In the genomic region with DNA sequence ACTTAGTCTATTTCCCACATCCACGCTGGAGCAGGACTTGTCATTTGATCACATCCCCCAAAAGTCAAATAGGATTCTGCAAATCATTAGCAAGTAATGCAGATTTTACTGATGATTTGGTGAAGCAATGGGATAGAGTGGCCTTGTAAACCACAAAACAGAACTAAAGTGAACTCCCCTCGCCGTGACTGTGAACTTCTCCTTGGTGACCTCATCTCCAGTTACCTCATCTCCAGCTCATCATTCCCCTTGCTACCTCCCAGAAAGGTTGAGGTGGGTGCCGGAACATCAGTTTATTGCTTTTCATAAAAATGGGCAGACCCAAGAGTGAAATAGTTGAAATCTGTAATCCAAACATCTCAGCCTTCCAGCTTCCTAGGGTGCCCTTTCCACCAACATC, we compare ENCODE assay signal across 1 cellular context.
TF ChIP-seq lines count a peak whose summit lies in the region.

No MANE protein-coding gene starts in this region.

TF ChIP-seq in HEK293, 187 proteins besides CTCF, POLR2A, EP300 and RAD21 (continued from another document):
- TF ChIP-seq, protein P1, sequence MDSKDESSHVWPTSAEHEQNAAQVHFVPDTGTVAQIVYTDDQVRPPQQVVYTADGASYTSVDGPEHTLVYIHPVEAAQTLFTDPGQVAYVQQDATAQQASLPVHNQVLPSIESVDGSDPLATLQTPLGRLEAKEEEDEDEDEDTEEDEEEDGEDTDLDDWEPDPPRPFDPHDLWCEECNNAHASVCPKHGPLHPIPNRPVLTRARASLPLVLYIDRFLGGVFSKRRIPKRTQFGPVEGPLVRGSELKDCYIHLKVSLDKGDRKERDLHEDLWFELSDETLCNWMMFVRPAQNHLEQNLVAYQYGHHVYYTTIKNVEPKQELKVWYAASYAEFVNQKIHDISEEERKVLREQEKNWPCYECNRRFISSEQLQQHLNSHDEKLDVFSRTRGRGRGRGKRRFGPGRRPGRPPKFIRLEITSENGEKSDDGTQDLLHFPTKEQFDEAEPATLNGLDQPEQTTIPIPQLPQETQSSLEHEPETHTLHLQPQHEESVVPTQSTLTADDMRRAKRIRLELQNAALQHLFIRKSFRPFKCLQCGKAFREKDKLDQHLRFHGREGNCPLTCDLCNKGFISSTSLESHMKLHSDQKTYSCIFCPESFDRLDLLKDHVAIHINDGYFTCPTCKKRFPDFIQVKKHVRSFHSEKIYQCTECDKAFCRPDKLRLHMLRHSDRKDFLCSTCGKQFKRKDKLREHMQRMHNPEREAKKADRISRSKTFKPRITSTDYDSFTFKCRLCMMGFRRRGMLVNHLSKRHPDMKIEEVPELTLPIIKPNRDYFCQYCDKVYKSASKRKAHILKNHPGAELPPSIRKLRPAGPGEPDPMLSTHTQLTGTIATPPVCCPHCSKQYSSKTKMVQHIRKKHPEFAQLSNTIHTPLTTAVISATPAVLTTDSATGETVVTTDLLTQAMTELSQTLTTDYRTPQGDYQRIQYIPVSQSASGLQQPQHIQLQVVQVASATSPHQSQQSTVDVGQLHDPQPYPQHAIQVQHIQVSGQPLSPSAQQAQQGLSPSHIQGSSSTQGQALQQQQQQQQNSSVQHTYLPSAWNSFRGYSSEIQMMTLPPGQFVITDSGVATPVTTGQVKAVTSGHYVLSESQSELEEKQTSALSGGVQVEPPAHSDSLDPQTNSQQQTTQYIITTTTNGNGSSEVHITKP (tag by site-specific recombination; IDR thresholded peaks at IDR 0.05): peak; percentile 92
- TF ChIP-seq ZNF654 (tag by site-specific recombination; IDR thresholded peaks at IDR 0.05; ENCODE audit: low read depth) (no peak), ZNF596 (tag by site-specific recombination; IDR thresholded peaks at IDR 0.05) (no peak), ZBTB48 (tag by site-specific recombination; IDR thresholded peaks at IDR 0.05) (no peak)
- TF ChIP-seq, protein P2, sequence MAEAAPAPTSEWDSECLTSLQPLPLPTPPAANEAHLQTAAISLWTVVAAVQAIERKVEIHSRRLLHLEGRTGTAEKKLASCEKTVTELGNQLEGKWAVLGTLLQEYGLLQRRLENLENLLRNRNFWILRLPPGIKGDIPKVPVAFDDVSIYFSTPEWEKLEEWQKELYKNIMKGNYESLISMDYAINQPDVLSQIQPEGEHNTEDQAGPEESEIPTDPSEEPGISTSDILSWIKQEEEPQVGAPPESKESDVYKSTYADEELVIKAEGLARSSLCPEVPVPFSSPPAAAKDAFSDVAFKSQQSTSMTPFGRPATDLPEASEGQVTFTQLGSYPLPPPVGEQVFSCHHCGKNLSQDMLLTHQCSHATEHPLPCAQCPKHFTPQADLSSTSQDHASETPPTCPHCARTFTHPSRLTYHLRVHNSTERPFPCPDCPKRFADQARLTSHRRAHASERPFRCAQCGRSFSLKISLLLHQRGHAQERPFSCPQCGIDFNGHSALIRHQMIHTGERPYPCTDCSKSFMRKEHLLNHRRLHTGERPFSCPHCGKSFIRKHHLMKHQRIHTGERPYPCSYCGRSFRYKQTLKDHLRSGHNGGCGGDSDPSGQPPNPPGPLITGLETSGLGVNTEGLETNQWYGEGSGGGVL (tag by site-specific recombination; IDR thresholded peaks at IDR 0.05): peak; percentile 78
